Comparison of ENCODE assay signal across 23 cellular contexts in genomic region chr12:131048611-131048990, GRCh38.
A peak's percentile ranks its signal among the peaks of the same experiment; 100 is the strongest.
DNase-seq lines count a peak whose midpoint lies in the region; ATAC-seq and TF ChIP-seq lines count a peak whose summit lies in the region.
"Had no signal": no experiment of that assay in that cellular context is flagged by ENCODE, and none has a peak within 500 bp of the region (broad histone marks: within the 10 kb centered on the region; RNA-seq: fewer than 3 reads in every experiment).

No MANE protein-coding gene starts in this region.

- H3K27me3 ChIP-seq in RWPE2 (ENCODE audit: insufficient read depth, poor library complexity, severe bottlenecking) (peaks cover 7% of the 10 kb centered on the region), osteoblast (ENCODE audit: insufficient read depth, low read length) (no peaks in the 10 kb centered on the region), tibial nerve (no peaks in the 10 kb centered on the region)
- H3K27me3 ChIP-seq: SJCRH30 had no signal

- no peak overlapping the region for H3K4me2 ChIP-seq in osteoblast (ENCODE audit: insufficient read depth, low read length)
- H3K4me2 ChIP-seq: PC-9 had no signal

- peak in 1 of 2 donors; percentile 37 for TF ChIP-seq EP300 in tibial nerve (IDR thresholded peaks at IDR 0.05)

- WGBS in tibial nerve, 2 donors = 57 to 63% methylated on average over 6 of the region's 6 CpGs

- H3K27ac ChIP-seq in RWPE2 (ENCODE audit: poor library complexity, severe bottlenecking) (no peak overlapping the region), osteoblast (ENCODE audit: low read depth, low read length) (no peak overlapping the region), tibial nerve (peak overlapping the region; percentile 34 to 84 (median 64))
- H3K27ac ChIP-seq: 22Rv1, C4-2B, PC-9, RWPE1, SJCRH30 had no signal

- no peaks in the 10 kb centered on the region for H3K36me3 Mint-ChIP-seq in activated CD4-positive, alpha-beta T cell treated with anti-CD3 and anti-CD28 coated beads, Interleukin-2, amount 10 ng/mL, durations not matched to agents 7 days and 5 days (ENCODE audit: low read depth)
- no peaks in the 10 kb centered on the region for H3K36me3 Mint-ChIP-seq in activated CD4-positive, alpha-beta T cell treated with anti-CD3 and anti-CD28 coated beads for 36 hours (ENCODE audit: low read depth)

- H3K27ac Mint-ChIP-seq in activated CD4-positive, alpha-beta T cell treated with anti-CD3 and anti-CD28 coated beads, Interleukin-2, amount 10 ng/mL, durations not matched to agents 7 days and 5 days = peak overlapping the region; percentile 36
- no peak overlapping the region for H3K27ac Mint-ChIP-seq in activated CD4-positive, alpha-beta T cell treated with anti-CD3 and anti-CD28 coated beads for 36 hours

- H3K9me3 Mint-ChIP-seq in activated CD4-positive, alpha-beta T cell treated with anti-CD3 and anti-CD28 coated beads, Interleukin-2, amount 10 ng/mL, durations not matched to agents 7 days and 5 days = no peaks in the 10 kb centered on the region
- H3K9me3 Mint-ChIP-seq in activated CD4-positive, alpha-beta T cell treated with anti-CD3 and anti-CD28 coated beads for 36 hours (ENCODE audit: low read depth) = no peaks in the 10 kb centered on the region

- no peaks in the 10 kb centered on the region for H3K36me3 ChIP-seq in RWPE2 (ENCODE audit: low read depth)
- no peaks in the 10 kb centered on the region for H3K36me3 ChIP-seq in osteoblast (ENCODE audit: insufficient read depth, low read length)
- H3K36me3 ChIP-seq in tibial nerve = no peaks in the 10 kb centered on the region
- H3K36me3 ChIP-seq: SJCRH30 had no signal

- no peaks in the 10 kb centered on the region for H4K20me1 ChIP-seq in osteoblast (ENCODE audit: insufficient read depth, low read length)

- intact Hi-C loops in activated CD4-positive, alpha-beta T cell treated with anti-CD3 and anti-CD28 coated beads for 36 hours (cut with DNase I, micrococcal nuclease) = no loop called here

- POLR2A ChIA-PET in activated CD4-positive, alpha-beta T cell treated with anti-CD3 and anti-CD28 coated beads, Interleukin-2, amount 10 ng/mL, durations not matched to agents 7 days and 5 days (lab: Charles Lee) = interaction anchor here (0.7 kb wide), 1 partner anchor 87 kb away, joined by 3 read pairs; no protein-coding TSS in a partner anchor
- POLR2A ChIA-PET in activated CD4-positive, alpha-beta T cell treated with anti-CD3 and anti-CD28 coated beads for 36 hours (lab: Charles Lee) = no interaction called here

- H3K4me1 Mint-ChIP-seq in activated CD4-positive, alpha-beta T cell treated with anti-CD3 and anti-CD28 coated beads, Interleukin-2, amount 10 ng/mL, durations not matched to agents 7 days and 5 days = no peaks in the 10 kb centered on the region
- H3K4me1 Mint-ChIP-seq in activated CD4-positive, alpha-beta T cell treated with anti-CD3 and anti-CD28 coated beads for 36 hours = no peaks in the 10 kb centered on the region

- H3K4me1 ChIP-seq in RWPE2 (ENCODE audit: insufficient read depth, poor library complexity, severe bottlenecking) (no peaks in the 10 kb centered on the region), osteoblast (ENCODE audit: insufficient read depth, low read length) (no peaks in the 10 kb centered on the region), tibial nerve (peaks cover 0 to 35% (median 5%) of the 10 kb centered on the region in 4 donors)
- H3K4me1 ChIP-seq: SJCRH30 had no signal

- no peak overlapping the region for H2AFZ ChIP-seq in osteoblast (ENCODE audit: low read length)
- H2AFZ ChIP-seq: PC-9 had no signal

- CTCF ChIA-PET in activated CD4-positive, alpha-beta T cell treated with anti-CD3 and anti-CD28 coated beads, Interleukin-2, amount 10 ng/mL, durations not matched to agents 7 days and 5 days (lab: Charles Lee) = no interaction called here
- CTCF ChIA-PET in activated CD4-positive, alpha-beta T cell treated with anti-CD3 and anti-CD28 coated beads for 36 hours (lab: Charles Lee) = no interaction called here

- TF ChIP-seq CTCF in RWPE2 (IDR thresholded peaks at IDR 0.05; ENCODE audit: poor library complexity, severe bottlenecking) (no peak), osteoblast (IDR thresholded peaks at IDR 0.05; ENCODE audit: extremely low read depth, low read depth, low read length) (no peak), tibial nerve (IDR thresholded peaks at IDR 0.05) (no peak)

- ATAC-seq in activated CD4-positive, alpha-beta T cell treated with anti-CD3 and anti-CD28 coated beads for 36 hours = no peak
- ATAC-seq in RWPE2 (ENCODE audit: low read depth) = no peak
- ATAC-seq: HCT116 had no signal

- no peaks in the 10 kb centered on the region for H3K27me3 Mint-ChIP-seq in activated CD4-positive, alpha-beta T cell treated with anti-CD3 and anti-CD28 coated beads, Interleukin-2, amount 10 ng/mL, durations not matched to agents 7 days and 5 days
- peaks cover 2% of the 10 kb centered on the region for H3K27me3 Mint-ChIP-seq in activated CD4-positive, alpha-beta T cell treated with anti-CD3 and anti-CD28 coated beads for 36 hours

- H3K9me3 ChIP-seq in RWPE2 (ENCODE audit: severe bottlenecking) (no peaks in the 10 kb centered on the region), osteoblast (ENCODE audit: low read depth, low read length) (peaks cover 1% of the 10 kb centered on the region), tibial nerve (no peaks in the 10 kb centered on the region)
- H3K9me3 ChIP-seq: SJCRH30 had no signal

- no peak for DNase-seq in activated CD4-positive, alpha-beta T cell treated with anti-CD3 and anti-CD28 coated beads, Interleukin-2, amount 10 ng/mL, durations not matched to agents 7 days and 5 days
- no peak for DNase-seq in activated CD4-positive, alpha-beta T cell treated with anti-CD3 and anti-CD28 coated beads for 36 hours
- DNase-seq in RWPE2 (ENCODE audit: low spot score) (peak; percentile 22), osteoblast (ENCODE audit: insufficient read length, low spot score, missing footprints) (peak; percentile 34), tibial nerve (ENCODE audit: low spot score in 2 of 2) (no peak), LoVo (ENCODE audit: low spot score) (no peak), NCI-H1417 (lab: John Stamatoyannopoulos, UW) (no peak)
- no peak for DNase-seq in effector CD8-positive, alpha-beta T cell (lab: John Stamatoyannopoulos, UW)
- DNase-seq: DMS53, GF-D8, GOT3, KBM-7, NCI-H1092, NCI-H1436 treated with DMSO at 0.1 percent for 48 hours, NCI-H2029, NCI-H2227 treated with DMSO at 0.1 percent for 48 hours, NCI-H510A, PC-9, SJCRH30 had no signal

- H3K79me2 ChIP-seq in osteoblast (ENCODE audit: insufficient read depth, low read length) = no peaks in the 10 kb centered on the region

- TF ChIP-seq POLR2A in tibial nerve (IDR thresholded peaks at IDR 0.05) = no peak

- H3K4me3 ChIP-seq in RWPE2 (ENCODE audit: severe bottlenecking) = no peak overlapping the region
- no peak overlapping the region for H3K4me3 ChIP-seq in osteoblast (ENCODE audit: insufficient read depth, low read length)
- no peak overlapping the region for H3K4me3 ChIP-seq in tibial nerve
- H3K4me3 ChIP-seq: PC-9, SJCRH30 had no signal

- no peak overlapping the region for H3K4me3 Mint-ChIP-seq in activated CD4-positive, alpha-beta T cell treated with anti-CD3 and anti-CD28 coated beads, Interleukin-2, amount 10 ng/mL, durations not matched to agents 7 days and 5 days
- no peak overlapping the region for H3K4me3 Mint-ChIP-seq in activated CD4-positive, alpha-beta T cell treated with anti-CD3 and anti-CD28 coated beads for 36 hours

Comparison
In these comparisons a context has a peak if more than half of its experiments do, and no peak if none do; other contexts are left out.
1. DNase-seq: peak in RWPE2 (single experiment) and osteoblast (single experiment); none in activated CD4-positive, alpha-beta T cell treated with anti-CD3 and anti-CD28 coated beads, Interleukin-2, amount 10 ng/mL, durations not matched to agents 7 days and 5 days (single experiment), activated CD4-positive, alpha-beta T cell treated with anti-CD3 and anti-CD28 coated beads for 36 hours (single experiment), tibial nerve (0 of 2), effector CD8-positive, alpha-beta T cell (single experiment), LoVo (single experiment) and NCI-H1417 (0 of 3).
2. H3K27ac ChIP-seq: peak in tibial nerve (4 of 4); none in RWPE2 (single experiment) and osteoblast (single experiment).